ENCODE assay signal across 15 cellular contexts in the genomic region with DNA sequence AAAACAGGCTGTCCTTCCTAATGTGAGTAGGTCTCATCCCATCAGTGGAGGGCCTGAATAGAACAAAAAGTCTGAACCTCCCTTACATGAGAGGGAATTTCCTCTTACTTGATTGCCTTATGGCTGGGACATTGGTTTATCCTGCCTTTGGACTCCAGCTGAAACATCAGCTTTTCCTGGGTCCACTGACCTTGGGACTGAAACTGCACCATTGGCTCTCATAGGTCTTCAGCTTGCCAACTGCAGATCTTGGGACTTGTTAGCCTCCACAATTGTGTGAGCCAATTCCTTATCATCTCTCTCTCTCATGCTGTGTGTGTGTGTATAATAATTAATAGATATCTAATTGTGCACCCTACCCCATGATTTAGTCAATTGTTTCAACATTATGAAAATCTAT.
DNase-seq lines count a peak whose midpoint lies in the region; ATAC-seq and TF ChIP-seq lines count a peak whose summit lies in the region.
"Had no signal": no experiment of that assay in that cellular context is flagged by ENCODE, and none has a peak within 500 bp of the region (broad histone marks: within the 10 kb centered on the region; RNA-seq: fewer than 3 reads in every experiment).

No MANE protein-coding gene starts in this region.

- no peaks in the 10 kb centered on the region for H3K27me3 ChIP-seq in hepatocyte
- no peaks in the 10 kb centered on the region for H3K27me3 ChIP-seq in osteoblast (ENCODE audit: insufficient read depth, low read length)

- ATAC-seq in activated T-cell treated with anti-CD3 and anti-CD28 coated beads, Interleukin-2, amount 50 U/mL, for 72 hours (replicated peaks in 1 of 2), result no peak
- ATAC-seq: A549 had no signal

- H3K36me3 Mint-ChIP-seq in activated T-cell treated with anti-CD3 and anti-CD28 coated beads, Interleukin-2, amount 50 U/mL, for 72 hours (ENCODE audit: insufficient read depth in 2 of 2), result no peaks in the 10 kb centered on the region
- no peaks in the 10 kb centered on the region for H3K36me3 Mint-ChIP-seq in endothelial cell (ENCODE audit: low read depth, unreplicated experiment)
- H3K36me3 Mint-ChIP-seq: CD4-positive, alpha-beta memory T cell had no signal

- H3K4me2 ChIP-seq in hepatocyte (no peak overlapping the region), osteoblast (ENCODE audit: insufficient read depth, low read length) (no peak overlapping the region)
- H3K4me2 ChIP-seq: A549 had no signal

- no peaks in the 10 kb centered on the region for H3K27me3 Mint-ChIP-seq in activated T-cell treated with anti-CD3 and anti-CD28 coated beads, Interleukin-2, amount 50 U/mL, for 72 hours (ENCODE audit: low read depth)
- H3K27me3 Mint-ChIP-seq in endothelial cell (ENCODE audit: unreplicated experiment), result no peaks in the 10 kb centered on the region
- H3K27me3 Mint-ChIP-seq: CD4-positive, alpha-beta memory T cell had no signal

- TF ChIP-seq CTCF in hepatocyte (IDR thresholded peaks at IDR 0.05; ENCODE audit: poor library complexity) (no peak), osteoblast (IDR thresholded peaks at IDR 0.05; ENCODE audit: extremely low read depth, low read depth, low read length) (no peak), endothelial cell (IDR thresholded peaks at IDR 0.05; ENCODE audit: unreplicated experiment) (no peak)

- DNase-seq in DMS53 treated with DMSO at 0.1 percent for 48 hours (lab: John Stamatoyannopoulos, UW; ENCODE audit: unreplicated experiment) (peak; percentile 10), hepatocyte (ENCODE audit: low spot score) (peak; percentile 20), osteoblast (ENCODE audit: insufficient read length, low spot score, missing footprints) (no peak), EL (no peak), GOT3 (lab: John Stamatoyannopoulos, UW) (no peak), endothelial cell (ENCODE audit: low spot score) (no peak)
- DNase-seq in activated T-cell treated with anti-CD3 and anti-CD28 coated beads, Interleukin-2, amount 50 U/mL, for 72 hours, result no peak
- DNase-seq: AML-193; CD4-positive, alpha-beta memory T cell; DMS153; DND-41; H9; KG1 had no signal

- H3K4me3 ChIP-seq in hepatocyte (no peak overlapping the region), osteoblast (ENCODE audit: insufficient read depth, low read length) (no peak overlapping the region)
- H3K4me3 ChIP-seq: A549 had no signal

- H3K9me3 ChIP-seq in hepatocyte (ENCODE audit: low read depth) (no peaks in the 10 kb centered on the region), osteoblast (ENCODE audit: low read depth, low read length) (no peaks in the 10 kb centered on the region)
- H3K9me3 ChIP-seq: A549 had no signal

- H3K4me1 Mint-ChIP-seq in activated T-cell treated with anti-CD3 and anti-CD28 coated beads, Interleukin-2, amount 50 U/mL, for 72 hours (ENCODE audit: low read depth), result no peaks in the 10 kb centered on the region
- peaks cover 15% of the 10 kb centered on the region for H3K4me1 Mint-ChIP-seq in endothelial cell (ENCODE audit: unreplicated experiment)
- H3K4me1 Mint-ChIP-seq: H9 had no signal

- H3K79me2 ChIP-seq in hepatocyte, result no peaks in the 10 kb centered on the region
- H3K79me2 ChIP-seq in osteoblast (ENCODE audit: insufficient read depth, low read length), result no peaks in the 10 kb centered on the region

- H3K36me3 ChIP-seq in hepatocyte (replicated peaks; ENCODE audit: insufficient read depth, low read depth) (no peaks in the 10 kb centered on the region), osteoblast (ENCODE audit: insufficient read depth, low read length) (no peaks in the 10 kb centered on the region)

- H3K9me3 Mint-ChIP-seq in activated T-cell treated with anti-CD3 and anti-CD28 coated beads, Interleukin-2, amount 50 U/mL, for 72 hours, result no peaks in the 10 kb centered on the region
- H3K9me3 Mint-ChIP-seq in endothelial cell (ENCODE audit: unreplicated experiment), result no peaks in the 10 kb centered on the region
- H3K9me3 Mint-ChIP-seq: H9 had no signal

- H3K27ac Mint-ChIP-seq in activated T-cell treated with anti-CD3 and anti-CD28 coated beads, Interleukin-2, amount 50 U/mL, for 72 hours, result no peak overlapping the region
- H3K27ac Mint-ChIP-seq in endothelial cell (ENCODE audit: unreplicated experiment), result no peak overlapping the region
- H3K27ac Mint-ChIP-seq: CD4-positive, alpha-beta memory T cell; H9 had no signal

- H2AFZ ChIP-seq in hepatocyte (no peak overlapping the region), osteoblast (ENCODE audit: low read length) (peak overlapping the region; percentile 14)

- H3K27ac ChIP-seq in hepatocyte, result no peak overlapping the region
- H3K27ac ChIP-seq in osteoblast (ENCODE audit: low read depth, low read length), result no peak overlapping the region
- H3K27ac ChIP-seq: A549, C4-2B had no signal

- no peaks in the 10 kb centered on the region for H3K9me2 ChIP-seq in hepatocyte (replicated peaks; ENCODE audit: insufficient read depth)

- H3K4me1 ChIP-seq in hepatocyte (ENCODE audit: insufficient read depth) (no peaks in the 10 kb centered on the region), osteoblast (ENCODE audit: insufficient read depth, low read length) (no peaks in the 10 kb centered on the region)
- H3K4me1 ChIP-seq: A549 had no signal

- H4K20me1 ChIP-seq in hepatocyte (ENCODE audit: insufficient read depth, poor library complexity, severe bottlenecking), result no peaks in the 10 kb centered on the region
- no peaks in the 10 kb centered on the region for H4K20me1 ChIP-seq in osteoblast (ENCODE audit: insufficient read depth, low read length)

- H3K4me3 Mint-ChIP-seq in activated T-cell treated with anti-CD3 and anti-CD28 coated beads, Interleukin-2, amount 50 U/mL, for 72 hours, result no peak overlapping the region
- H3K4me3 Mint-ChIP-seq in endothelial cell (ENCODE audit: unreplicated experiment), result no peak overlapping the region
- H3K4me3 Mint-ChIP-seq: CD4-positive, alpha-beta memory T cell; H9 had no signal

Comparison
In these comparisons a context has a peak if more than half of its experiments do, and no peak if none do; other contexts are left out.
1. DNase-seq: peak in DMS53 treated with DMSO at 0.1 percent for 48 hours (single experiment) and hepatocyte (single experiment); none in osteoblast (single experiment), activated T-cell treated with anti-CD3 and anti-CD28 coated beads, Interleukin-2, amount 50 U/mL, for 72 hours (0 of 2), EL (single experiment), GOT3 (single experiment) and endothelial cell (single experiment).